29 cellular contexts compared by ENCODE assay signal in the genomic region with DNA sequence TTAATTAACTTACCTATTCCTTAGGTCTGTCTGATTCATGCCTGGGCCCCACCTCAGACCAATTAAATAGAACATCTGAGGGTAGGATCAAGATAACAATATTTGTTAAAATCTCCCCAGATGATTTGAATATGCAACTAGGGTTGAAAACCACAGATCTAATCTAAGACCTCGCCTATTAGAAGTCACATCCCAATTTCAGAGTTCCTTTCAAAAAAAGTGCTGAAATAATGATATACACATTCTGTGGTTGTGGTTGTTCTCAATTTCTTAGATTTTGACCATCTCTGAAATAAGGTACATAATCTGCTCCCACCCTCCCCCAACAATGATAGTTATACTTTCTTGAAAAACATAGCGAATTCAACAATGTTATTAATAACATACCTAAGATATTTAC. TPM values are rescaled to one million over a fixed set of nuclear protein-coding genes. Genes with fewer than 3 reads are reported as not detected.
"Had no signal": no experiment of that assay in that cellular context is flagged by ENCODE, and none has a peak within 500 bp of the region (broad histone marks: within the 10 kb centered on the region; RNA-seq: fewer than 3 reads in every experiment).

No MANE protein-coding gene starts in this region.

- H3K27ac Mint-ChIP-seq: activated CD4-positive, alpha-beta memory T cell treated with anti-CD3 and anti-CD28 coated beads, Interleukin-2, amount 10 ng/mL, durations not matched to agents 7 days and 5 days; activated CD4-positive, alpha-beta T cell treated with anti-CD3 and anti-CD28 coated beads for 36 hours; activated naive CD8-positive, alpha-beta T cell treated with anti-CD3 and anti-CD28 coated beads, Interleukin-2, amount 10 ng/mL, durations not matched to agents 7 days and 5 days; activated T-helper 2 cell treated with anti-CD3 and anti-CD28 coated beads, Interferon-gamma antibody, Interleukin-2, Interleukin-4, amounts not matched to agents 10 μg/mL and 5 μg/mL and 100 μg/mL, durations not matched to agents 14 hours and 24 hours and 36 hours; T-helper 1 cell treated with Interleukin-12 subunit alpha and Interleukin-12 subunit beta and Interleukin-4 antibody, amounts not matched to agents 30 μg/mL and 1 μg/mL, for 36 hours had no signal

- H3K9me3 Mint-ChIP-seq: activated CD4-positive, alpha-beta memory T cell treated with anti-CD3 and anti-CD28 coated beads, Interleukin-2, amount 10 ng/mL, durations not matched to agents 7 days and 5 days; activated naive CD8-positive, alpha-beta T cell treated with anti-CD3 and anti-CD28 coated beads, Interleukin-2, amount 10 ng/mL, durations not matched to agents 7 days and 5 days; activated T-helper 2 cell treated with anti-CD3 and anti-CD28 coated beads, Interferon-gamma antibody, Interleukin-2, Interleukin-4, amounts not matched to agents 10 μg/mL and 5 μg/mL and 100 μg/mL, durations not matched to agents 14 hours and 24 hours and 36 hours; T-helper 1 cell treated with Interleukin-12 subunit alpha and Interleukin-12 subunit beta and Interleukin-4 antibody, amounts not matched to agents 30 μg/mL and 1 μg/mL, for 36 hours had no signal

- H3K36me3 ChIP-seq: adrenal gland, Peyer's patch, SJSA1 had no signal

- H3K4me3 ChIP-seq: adrenal gland, Peyer's patch, SJSA1 had no signal

- H3K4me1 ChIP-seq: adrenal gland had no signal

- FAIRE-seq: colon, TTC549 had no signal

- H3K4me3 Mint-ChIP-seq: activated CD4-positive, alpha-beta memory T cell treated with anti-CD3 and anti-CD28 coated beads, Interleukin-2, amount 10 ng/mL, durations not matched to agents 7 days and 5 days; activated CD4-positive, alpha-beta T cell treated with anti-CD3 and anti-CD28 coated beads for 36 hours; activated naive CD8-positive, alpha-beta T cell treated with anti-CD3 and anti-CD28 coated beads, Interleukin-2, amount 10 ng/mL, durations not matched to agents 7 days and 5 days; T-helper 1 cell treated with Interleukin-12 subunit alpha and Interleukin-12 subunit beta and Interleukin-4 antibody, amounts not matched to agents 30 μg/mL and 1 μg/mL, for 36 hours had no signal

- H3K27ac ChIP-seq: adrenal gland, Peyer's patch, SJSA1, VCaP had no signal

- DNase-seq: activated CD4-positive, alpha-beta memory T cell treated with anti-CD3 and anti-CD28 coated beads, Interleukin-2, amount 10 ng/mL, durations not matched to agents 7 days and 5 days; activated CD4-positive, alpha-beta T cell treated with anti-CD3 and anti-CD28 coated beads for 36 hours; activated CD4-positive, alpha-beta T cell treated with anti-CD3 and anti-CD28 coated beads, Interleukin-2, amount 50 U/mL, for 1 hour; activated gamma-delta T cell treated with Interleukin-2 at 50 U/mL for 16 hours; activated naive CD4-positive, alpha-beta T cell treated with anti-CD3 and anti-CD28 coated beads, Interleukin-2, amount 50 U/mL, for 16 hours; activated naive CD8-positive, alpha-beta T cell treated with anti-CD3 and anti-CD28 coated beads, Interleukin-2, amount 10 ng/mL, durations not matched to agents 7 days and 5 days; activated T-cell treated with anti-CD3 and anti-CD28 coated beads for 4 hours; activated T-cell treated with anti-CD3 and anti-CD28 coated beads, Interleukin-2, amount 50 U/mL, for 48 hours; adrenal gland; anterior cingulate cortex; cerebellar nuclear complex; NCI-H1105; NCI-H1436; NCI-H1694 treated with DMSO at 0.1 percent for 48 hours; NCI-H2029 treated with DMSO at 0.1 percent for 48 hours; NCI-H345; NCI-H510A; NCI-H526 treated with DMSO at 0.1 percent for 48 hours; Peyer's patch; SHP77; T1000 had no signal

- H3K9me3 ChIP-seq: adrenal gland, Peyer's patch, SJSA1 had no signal

- H3K27me3 ChIP-seq: Peyer's patch, SJSA1 had no signal

- ATAC-seq: activated CD4-positive, alpha-beta T cell treated with anti-CD3 and anti-CD28 coated beads for 36 hours; SK-N-SH treated with all-trans-retinoic acid at 6 μM for 48 hours had no signal

RNA-seq across cellular contexts. Expression of a gene that starts 27.8 kb away (rescaled TPM):
- total RNA-seq: activated CD4-positive, alpha-beta memory T cell treated with anti-CD3 and anti-CD28 coated beads, Interleukin-2, amount 10 ng/mL, durations not matched to agents 7 days and 5 days; activated naive CD8-positive, alpha-beta T cell treated with anti-CD3 and anti-CD28 coated beads, Interleukin-2, amount 10 ng/mL, durations not matched to agents 7 days and 5 days; activated T-helper 2 cell treated with anti-CD3 and anti-CD28 coated beads, Interferon-gamma antibody, Interleukin-2, Interleukin-4, amounts not matched to agents 10 μg/mL and 5 μg/mL and 100 μg/mL, durations not matched to agents 14 hours and 24 hours and 36 hours; MCF 10A; SJSA1 had no signal
